ENCODE assay signal across 9 cellular contexts in genomic region chr1:165632491-165632890, GRCh38. TPM values are rescaled to one million over a fixed set of nuclear protein-coding genes. Genes with fewer than 3 reads are reported as not detected.
DNase-seq lines count a peak whose midpoint lies in the region; ATAC-seq and TF ChIP-seq lines count a peak whose summit lies in the region.
"Had no signal": no experiment of that assay in that cellular context is flagged by ENCODE, and none has a peak within 500 bp of the region (broad histone marks: within the 10 kb centered on the region; RNA-seq: fewer than 3 reads in every experiment).

No MANE protein-coding gene starts in this region.

- H3K27ac ChIP-seq in HL-60 (replicated peaks) (no peak overlapping the region), stomach smooth muscle (ENCODE audit: low read length) (peak overlapping the region; percentile 84)

- peaks cover 34% of the 10 kb centered on the region for H3K4me1 Mint-ChIP-seq in activated T-helper 2 cell treated with anti-CD3 and anti-CD28 coated beads, Interferon-gamma antibody, Interleukin-2, Interleukin-4, amounts not matched to agents 10 μg/mL and 5 μg/mL and 100 μg/mL, durations not matched to agents 14 hours and 24 hours and 36 hours (ENCODE audit: low read depth)

- TF ChIP-seq CTCF in HL-60 (IDR thresholded peaks at IDR 0.05; ENCODE audit: insufficient read depth, low read length), result no peak

- H3K4me3 Mint-ChIP-seq in activated T-helper 2 cell treated with anti-CD3 and anti-CD28 coated beads, Interferon-gamma antibody, Interleukin-2, Interleukin-4, amounts not matched to agents 10 μg/mL and 5 μg/mL and 100 μg/mL, durations not matched to agents 14 hours and 24 hours and 36 hours (ENCODE audit: low read depth), result peak overlapping the region; percentile 43

- intact Hi-C loops in activated T-helper 2 cell treated with anti-CD3 and anti-CD28 coated beads, Interferon-gamma antibody, Interleukin-2, Interleukin-4, amounts not matched to agents 10 μg/mL and 5 μg/mL and 100 μg/mL, durations not matched to agents 14 hours and 24 hours and 36 hours (cut with micrococcal nuclease), result loop anchor here (1.0 to 2.0 kb wide), 2 partner anchors 8 to 136 kb away; partner anchors contain the start of gene TMCO1

- peaks cover 0 to 4% of the 10 kb centered on the region in 2 donors for H3K36me3 ChIP-seq in stomach smooth muscle (ENCODE audit: control insufficient read depth in 2 of 2, insufficient read depth in 2 of 2, low read length in 2 of 2)

- H3K27me3 ChIP-seq in HL-60 (ENCODE audit: insufficient read depth, poor library complexity, severe bottlenecking) (no peaks in the 10 kb centered on the region), stomach smooth muscle (ENCODE audit: control insufficient read depth in 1 of 2, insufficient read depth in 2 of 2, low read length in 2 of 2) (no peaks in the 10 kb centered on the region)

- no peak for ATAC-seq in HG03280 (IDR thresholded peaks at IDR 0.05; ENCODE audit: unreplicated experiment)

- DNase-seq in HL-60 (ENCODE audit: low read depth in 1 of 2, low spot score in 1 of 2) (no peak), inferior parietal cortex (ENCODE audit: extremely low spot score) (peak; percentile 27), NCI-H446 (lab: John Stamatoyannopoulos, UW) (no peak), NCI-H1092 (lab: John Stamatoyannopoulos, UW) (no peak), kidney tubule cell (ENCODE audit: low spot score) (no peak)
- DNase-seq in activated T-helper 2 cell treated with anti-CD3 and anti-CD28 coated beads, Interferon-gamma antibody, Interleukin-2, Interleukin-4, amounts not matched to agents 10 μg/mL and 5 μg/mL and 100 μg/mL, durations not matched to agents 14 hours and 24 hours and 36 hours (ENCODE audit: low spot score), result no peak
- DNase-seq: SHP77 had no signal

- H3K9ac ChIP-seq in stomach smooth muscle (ENCODE audit: low read length in 2 of 2), result peak overlapping the region; percentile 82 to 93

- H3K9me3 ChIP-seq in stomach smooth muscle (ENCODE audit: control insufficient read depth in 2 of 2, low read length in 2 of 2), result no peaks in the 10 kb centered on the region

- no peaks in the 10 kb centered on the region for H3K9me3 Mint-ChIP-seq in activated T-helper 2 cell treated with anti-CD3 and anti-CD28 coated beads, Interferon-gamma antibody, Interleukin-2, Interleukin-4, amounts not matched to agents 10 μg/mL and 5 μg/mL and 100 μg/mL, durations not matched to agents 14 hours and 24 hours and 36 hours

- H3K27me3 Mint-ChIP-seq in activated T-helper 2 cell treated with anti-CD3 and anti-CD28 coated beads, Interferon-gamma antibody, Interleukin-2, Interleukin-4, amounts not matched to agents 10 μg/mL and 5 μg/mL and 100 μg/mL, durations not matched to agents 14 hours and 24 hours and 36 hours (ENCODE audit: low read depth), result peaks cover 5% of the 10 kb centered on the region

- peaks cover 23% of the 10 kb centered on the region for H3K4me1 ChIP-seq in stomach smooth muscle (ENCODE audit: control insufficient read depth, insufficient read depth, low read length)

- H3K27ac Mint-ChIP-seq in activated T-helper 2 cell treated with anti-CD3 and anti-CD28 coated beads, Interferon-gamma antibody, Interleukin-2, Interleukin-4, amounts not matched to agents 10 μg/mL and 5 μg/mL and 100 μg/mL, durations not matched to agents 14 hours and 24 hours and 36 hours, result no peak overlapping the region

- H3K36me3 Mint-ChIP-seq in activated T-helper 2 cell treated with anti-CD3 and anti-CD28 coated beads, Interferon-gamma antibody, Interleukin-2, Interleukin-4, amounts not matched to agents 10 μg/mL and 5 μg/mL and 100 μg/mL, durations not matched to agents 14 hours and 24 hours and 36 hours (ENCODE audit: low read depth), result peaks cover 19% of the 10 kb centered on the region

- H3K4me3 ChIP-seq in HL-60 (replicated peaks; ENCODE audit: insufficient read depth, low read length) (peak overlapping the region; percentile 96), stomach smooth muscle (ENCODE audit: low read length in 2 of 2) (peak overlapping the region; percentile 81 to 97)

RNA-seq across cellular contexts. Expression of gene MGST3, which starts 1.5 kb away (rescaled TPM):
- total RNA-seq in activated T-helper 2 cell treated with anti-CD3 and anti-CD28 coated beads, Interferon-gamma antibody, Interleukin-2, Interleukin-4, amounts not matched to agents 10 μg/mL and 5 μg/mL and 100 μg/mL, durations not matched to agents 14 hours and 24 hours and 36 hours, result 63.6 and 63.7 TPM in 2 replicates
